In the genomic region with DNA sequence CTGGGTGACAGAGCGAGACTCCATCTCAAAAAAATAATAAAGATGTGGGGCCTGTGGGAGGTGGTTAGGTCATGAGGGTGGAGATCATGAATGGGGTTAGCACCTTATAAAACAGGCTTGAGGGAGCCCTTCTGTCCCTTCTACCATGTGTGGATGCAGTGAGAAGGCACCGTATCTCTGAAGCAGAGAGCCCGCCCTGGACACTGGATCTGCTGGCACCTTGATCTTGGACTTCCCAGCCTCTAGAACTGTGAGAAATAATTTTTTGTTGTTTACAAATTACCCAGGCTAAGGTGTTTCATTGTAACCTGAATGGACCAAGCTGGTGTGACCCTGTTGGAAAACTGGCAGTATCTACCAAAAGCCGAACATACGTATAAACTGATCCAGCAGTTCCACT, we compare ENCODE assay signal across 16 cellular contexts. TPM values are rescaled to one million over a fixed set of nuclear protein-coding genes. Genes with fewer than 3 reads are reported as not detected.
A peak's percentile ranks its signal among the peaks of the same experiment; 100 is the strongest.
DNase-seq lines count a peak whose midpoint lies in the region; ATAC-seq and TF ChIP-seq lines count a peak whose summit lies in the region.
"Had no signal": no experiment of that assay in that cellular context is flagged by ENCODE, and none has a peak within 500 bp of the region (broad histone marks: within the 10 kb centered on the region; RNA-seq: fewer than 3 reads in every experiment).

No MANE protein-coding gene starts in this region.

- no peak for ATAC-seq in stimulated activated effector memory CD8-positive, alpha-beta T cell treated with anti-CD3 and anti-CD28 coated beads, Interleukin-12 subunit alpha, Interleukin-12 subunit beta, amount 100 ng/mL, for 72 hours
- no peak for ATAC-seq in HG02884 (IDR thresholded peaks at IDR 0.05; ENCODE audit: unreplicated experiment)
- no peak for ATAC-seq in naive thymus-derived CD8-positive, alpha-beta T cell
- ATAC-seq: CD8-positive, alpha-beta T cell; GM12878 had no signal

- no peaks in the 10 kb centered on the region for H3K9me3 Mint-ChIP-seq in activated naive CD4-positive, alpha-beta T cell treated with anti-CD3 and anti-CD28 coated beads, Interleukin-2, amount 10 ng/mL, durations not matched to agents 7 days and 5 days
- no peaks in the 10 kb centered on the region for H3K9me3 Mint-ChIP-seq in Calu3 (ENCODE audit: low read depth, unreplicated experiment)
- no peaks in the 10 kb centered on the region for H3K9me3 Mint-ChIP-seq in stimulated activated effector memory CD8-positive, alpha-beta T cell treated with anti-CD3 and anti-CD28 coated beads, Interleukin-12 subunit alpha, Interleukin-12 subunit beta, amount 100 ng/mL, for 72 hours
- H3K9me3 Mint-ChIP-seq in naive thymus-derived CD8-positive, alpha-beta T cell = no peaks in the 10 kb centered on the region
- H3K9me3 Mint-ChIP-seq: CD8-positive, alpha-beta T cell; H9 had no signal

- peaks cover 16% of the 10 kb centered on the region for H3K4me1 Mint-ChIP-seq in activated naive CD4-positive, alpha-beta T cell treated with anti-CD3 and anti-CD28 coated beads, Interleukin-2, amount 10 ng/mL, durations not matched to agents 7 days and 5 days
- H3K4me1 Mint-ChIP-seq in Calu3 (ENCODE audit: low read depth, unreplicated experiment) = no peaks in the 10 kb centered on the region
- peaks cover 17% of the 10 kb centered on the region for H3K4me1 Mint-ChIP-seq in stimulated activated effector memory CD8-positive, alpha-beta T cell treated with anti-CD3 and anti-CD28 coated beads, Interleukin-12 subunit alpha, Interleukin-12 subunit beta, amount 100 ng/mL, for 72 hours
- peaks cover 11 to 32% (median 22%) of the 10 kb centered on the region in 4 donors for H3K4me1 Mint-ChIP-seq in naive thymus-derived CD8-positive, alpha-beta T cell

- H3K4me3 Mint-ChIP-seq in activated naive CD4-positive, alpha-beta T cell treated with anti-CD3 and anti-CD28 coated beads, Interleukin-2, amount 10 ng/mL, durations not matched to agents 7 days and 5 days = no peak overlapping the region
- no peak overlapping the region for H3K4me3 Mint-ChIP-seq in Calu3 (ENCODE audit: low read depth, unreplicated experiment)
- H3K4me3 Mint-ChIP-seq in stimulated activated effector memory CD8-positive, alpha-beta T cell treated with anti-CD3 and anti-CD28 coated beads, Interleukin-12 subunit alpha, Interleukin-12 subunit beta, amount 100 ng/mL, for 72 hours = no peak overlapping the region
- no peak overlapping the region for H3K4me3 Mint-ChIP-seq in naive thymus-derived CD8-positive, alpha-beta T cell
- H3K4me3 Mint-ChIP-seq: B cell; CD8-positive, alpha-beta T cell; H9 had no signal

- no peak for TF ChIP-seq CTCF in Calu3 (IDR thresholded peaks at IDR 0.05; ENCODE audit: unreplicated experiment)

- peaks cover 36% of the 10 kb centered on the region for H3K36me3 Mint-ChIP-seq in activated naive CD4-positive, alpha-beta T cell treated with anti-CD3 and anti-CD28 coated beads, Interleukin-2, amount 10 ng/mL, durations not matched to agents 7 days and 5 days
- peaks cover 34% of the 10 kb centered on the region for H3K36me3 Mint-ChIP-seq in Calu3 (ENCODE audit: insufficient read depth, unreplicated experiment)
- H3K36me3 Mint-ChIP-seq in stimulated activated effector memory CD8-positive, alpha-beta T cell treated with anti-CD3 and anti-CD28 coated beads, Interleukin-12 subunit alpha, Interleukin-12 subunit beta, amount 100 ng/mL, for 72 hours = peaks cover 59% of the 10 kb centered on the region
- peaks cover 0 to 29% (median 6%) of the 10 kb centered on the region in 3 donors for H3K36me3 Mint-ChIP-seq in naive thymus-derived CD8-positive, alpha-beta T cell

- DNase-seq in activated naive CD4-positive, alpha-beta T cell treated with anti-CD3 and anti-CD28 coated beads, Interleukin-2, amount 10 ng/mL, durations not matched to agents 7 days and 5 days = no peak
- DNase-seq in activated naive CD4-positive, alpha-beta T cell treated with anti-CD3 and anti-CD28 coated beads, Interleukin-2, amount 50 U/mL, for 16 hours = no peak
- no peak for DNase-seq in Calu3
- DNase-seq in stimulated activated effector memory CD8-positive, alpha-beta T cell treated with anti-CD3 and anti-CD28 coated beads, Interleukin-12 subunit alpha, Interleukin-12 subunit beta, amount 100 ng/mL, for 72 hours (ENCODE audit: low spot score in 2 of 2) = no peak
- DNase-seq in cerebellar cortex (ENCODE audit: low spot score) = no peak
- DNase-seq in naive thymus-derived CD8-positive, alpha-beta T cell = no peak
- DNase-seq: 8988T; CD8-positive, alpha-beta T cell; DMS 273 treated with DMSO at 0.1 percent for 48 hours; DMS53; DND-41; EL; H9 had no signal

- no TSS peak for BruUV-seq in Calu3 (replicated peaks; lab: Mats Ljungman, UMichigan)

- intact Hi-C loops in Calu3 (cut with micrococcal nuclease; ENCODE audit: unreplicated experiment) = no loop called here

- H3K27me3 Mint-ChIP-seq in activated naive CD4-positive, alpha-beta T cell treated with anti-CD3 and anti-CD28 coated beads, Interleukin-2, amount 10 ng/mL, durations not matched to agents 7 days and 5 days = no peaks in the 10 kb centered on the region
- no peaks in the 10 kb centered on the region for H3K27me3 Mint-ChIP-seq in Calu3 (ENCODE audit: unreplicated experiment)
- no peaks in the 10 kb centered on the region for H3K27me3 Mint-ChIP-seq in naive thymus-derived CD8-positive, alpha-beta T cell
- H3K27me3 Mint-ChIP-seq: B cell had no signal

- POLR2A ChIA-PET in naive thymus-derived CD8-positive, alpha-beta T cell (lab: Charles Lee) = no interaction called here

- CTCF ChIA-PET in activated naive CD4-positive, alpha-beta T cell treated with anti-CD3 and anti-CD28 coated beads, Interleukin-2, amount 10 ng/mL, durations not matched to agents 7 days and 5 days (lab: Charles Lee) = no interaction called here
- CTCF ChIA-PET in Calu3 (lab: Charles Lee) = no interaction called here

- H3K27ac Mint-ChIP-seq in activated naive CD4-positive, alpha-beta T cell treated with anti-CD3 and anti-CD28 coated beads, Interleukin-2, amount 10 ng/mL, durations not matched to agents 7 days and 5 days = peak overlapping the region; percentile 45
- peak overlapping the region; percentile 52 for H3K27ac Mint-ChIP-seq in Calu3 (ENCODE audit: unreplicated experiment)
- H3K27ac Mint-ChIP-seq in stimulated activated effector memory CD8-positive, alpha-beta T cell treated with anti-CD3 and anti-CD28 coated beads, Interleukin-12 subunit alpha, Interleukin-12 subunit beta, amount 100 ng/mL, for 72 hours = peak overlapping the region; percentile 54
- peak overlapping the region in 4 of 10 donors; percentile 59 to 75 (median 66) for H3K27ac Mint-ChIP-seq in naive thymus-derived CD8-positive, alpha-beta T cell
- H3K27ac Mint-ChIP-seq: H9 had no signal

RNA-seq across cellular contexts. Expression of a gene that starts 15.7 kb away (rescaled TPM):
- total RNA-seq in Calu3 (2022) = 37.9 TPM in 2 replicates
- total RNA-seq in naive thymus-derived CD8-positive, alpha-beta T cell = 10 to 100 TPM; 66.6 to 72.5 TPM
- 10 to 100 TPM; 32.9 to 36.8 (median 36.8) TPM for polyA plus RNA-seq in naive thymus-derived CD8-positive, alpha-beta T cell

RNA-seq across cellular contexts. Expression of a gene that starts 26.9 kb away (rescaled TPM):
- 29.8 and 32.1 TPM in 2 replicates for total RNA-seq in Calu3 (2022)
- total RNA-seq in naive thymus-derived CD8-positive, alpha-beta T cell = 10 to 100 TPM; 41.9 to 45.7 TPM
- 1 to 10 TPM; 2.2 to 8.5 (median 3.3) TPM for polyA plus RNA-seq in naive thymus-derived CD8-positive, alpha-beta T cell

RNA-seq across cellular contexts. Expression of a gene that starts 53.2 kb away (rescaled TPM):
- total RNA-seq in Calu3 (2022) = 7.2 and 9.5 TPM in 2 replicates
- 10 to 100 TPM; 12.6 to 14.5 TPM for total RNA-seq in naive thymus-derived CD8-positive, alpha-beta T cell
- 10 to 100 TPM; 10.1 to 21.8 (median 19.3) TPM for polyA plus RNA-seq in naive thymus-derived CD8-positive, alpha-beta T cell
